ENCODE assay signal across 1 cellular context in genomic region chr5:168885324-168886120, GRCh38.
A peak's percentile ranks its signal among the peaks of the same experiment; 100 is the strongest.
TF ChIP-seq lines count a peak whose summit lies in the region.

No MANE protein-coding gene starts in this region.

TF ChIP-seq in SK-N-SH treated with all-trans-retinoic acid at 6 μM for 48 hours, 23 proteins besides CTCF, POLR2A, EP300 and RAD21 (continued from another document):
- TF ChIP-seq CSRNP3 (CRISPR knock-in tag; IDR thresholded peaks at IDR 0.05) (0 out of 2 replicates have a peak, but pooled peaks have one; percentile 42), TCF4 (CRISPR knock-in tag; IDR thresholded peaks at IDR 0.05; ENCODE audit: borderline replicate concordance) (peak; percentile 93), ZNF8 (CRISPR knock-in tag; IDR thresholded peaks at IDR 0.05) (peak; percentile 31; the same call in 1 of the 2 replicates), POU6F1 (CRISPR knock-in tag; IDR thresholded peaks at IDR 0.05; ENCODE audit: borderline replicate concordance, low read depth) (no peak), RARB (CRISPR knock-in tag; IDR thresholded peaks at IDR 0.05) (no peak), GLIS3 (CRISPR knock-in tag; IDR thresholded peaks at IDR 0.05) (no peak), PATZ1 (CRISPR knock-in tag; IDR thresholded peaks at IDR 0.05; ENCODE audit: borderline replicate concordance) (no peak), BACH2 (CRISPR knock-in tag; IDR thresholded peaks at IDR 0.05; ENCODE audit: borderline replicate concordance) (no peak), ARNTL (CRISPR knock-in tag; IDR thresholded peaks at IDR 0.05; ENCODE audit: borderline replicate concordance, low read depth) (no peak), ISL1 (CRISPR knock-in tag; IDR thresholded peaks at IDR 0.05) (peak; percentile 36; the same call in 1 of the 2 replicates), SNAI2 (CRISPR knock-in tag; IDR thresholded peaks at IDR 0.05) (0 out of 2 replicates have a peak, but pooled peaks have one; percentile 57), ZNF565 (CRISPR knock-in tag; conservative IDR thresholded peaks at IDR 0.05; ENCODE audit: low read depth) (no peak), TOX (CRISPR knock-in tag; IDR thresholded peaks at IDR 0.05; ENCODE audit: borderline replicate concordance) (no peak), ESRRG (CRISPR knock-in tag; IDR thresholded peaks at IDR 0.05) (no peak), ZNF70 (CRISPR knock-in tag; IDR thresholded peaks at IDR 0.05) (peak; percentile 74; the same call in 1 of the 2 replicates)
